In genomic region chr10:61135276-61135721, GRCh38 we compare ENCODE assay signal across 11 cellular contexts.
DNase-seq lines count a peak whose midpoint lies in the region; ATAC-seq and TF ChIP-seq lines count a peak whose summit lies in the region.
"Had no signal": no experiment of that assay in that cellular context is flagged by ENCODE, and none has a peak within 500 bp of the region (broad histone marks: within the 10 kb centered on the region; RNA-seq: fewer than 3 reads in every experiment).

No MANE protein-coding gene starts in this region.

- no peak overlapping the region for H2AFZ ChIP-seq in neuronal stem cell (ENCODE audit: low read length)

- no peak overlapping the region for H3K27ac Mint-ChIP-seq in endodermal cell
- H3K27ac Mint-ChIP-seq: activated naive CD4-positive, alpha-beta T cell treated with anti-CD3 and anti-CD28 coated beads, Interleukin-2, amount 50 U/mL, for 24 hours; CD8-positive, alpha-beta T cell had no signal

- H3K36me3 ChIP-seq in endodermal cell (ENCODE audit: control insufficient read depth, insufficient read depth, low read length) = no peaks in the 10 kb centered on the region
- H3K36me3 ChIP-seq in neuronal stem cell (replicated peaks in 1 of 2; ENCODE audit: control insufficient read depth in 2 of 2, insufficient read depth in 2 of 2, low read length in 2 of 2) = no peaks in the 10 kb centered on the region
- H3K36me3 ChIP-seq in HAP-1 (replicated peaks) = no peaks in the 10 kb centered on the region

- no peak overlapping the region for H3K4me3 Mint-ChIP-seq in endodermal cell
- H3K4me3 Mint-ChIP-seq: activated naive CD4-positive, alpha-beta T cell treated with anti-CD3 and anti-CD28 coated beads, Interleukin-2, amount 50 U/mL, for 24 hours; CD8-positive, alpha-beta T cell; H9 had no signal

- no peak overlapping the region for H3K18ac ChIP-seq in neuronal stem cell (ENCODE audit: low read length)

- H3K9me3 Mint-ChIP-seq in endodermal cell = peaks cover 15% of the 10 kb centered on the region
- H3K9me3 Mint-ChIP-seq: activated naive CD4-positive, alpha-beta T cell treated with anti-CD3 and anti-CD28 coated beads, Interleukin-2, amount 50 U/mL, for 24 hours; CD8-positive, alpha-beta T cell had no signal

- no peak overlapping the region for H3K4ac ChIP-seq in neuronal stem cell (ENCODE audit: low read length)

- H3K9ac ChIP-seq in endodermal cell (ENCODE audit: extremely low read depth, low read length, poor library complexity, severe bottlenecking) (no peak overlapping the region), neuronal stem cell (ENCODE audit: low read depth, low read length, poor library complexity) (no peak overlapping the region)

- H3K27ac ChIP-seq in endodermal cell (ENCODE audit: low read depth, low read length) = no peak overlapping the region
- no peak overlapping the region for H3K27ac ChIP-seq in neuronal stem cell (replicated peaks; ENCODE audit: low read length)

- no peak overlapping the region for H2AK5ac ChIP-seq in neuronal stem cell (ENCODE audit: low read depth, low read length)

- DNase-seq in endodermal cell (peak; percentile 56), HK-2 (ENCODE audit: unreplicated experiment) (no peak), DMS79 (lab: John Stamatoyannopoulos, UW) (no peak), neuronal stem cell (ENCODE audit: low spot score) (no peak), HAP-1 (ENCODE audit: low spot score in 2 of 2) (no peak)
- DNase-seq: CD8-positive, alpha-beta T cell; H9 had no signal

- H3K27me3 ChIP-seq in endodermal cell (ENCODE audit: control insufficient read depth, insufficient read depth, low read length, poor library complexity, severe bottlenecking) = no peaks in the 10 kb centered on the region
- no peaks in the 10 kb centered on the region for H3K27me3 ChIP-seq in neuronal stem cell (ENCODE audit: control insufficient read depth in 3 of 3, insufficient read depth in 3 of 3, low read depth in 1 of 3, low read length in 3 of 3)
- H3K27me3 ChIP-seq in HAP-1 (ENCODE audit: low read depth) = no peaks in the 10 kb centered on the region

- no peak overlapping the region for H2BK120ac ChIP-seq in neuronal stem cell (ENCODE audit: low read depth, low read length)

- no peak overlapping the region for H3K14ac ChIP-seq in neuronal stem cell (ENCODE audit: low read length)

- H4K91ac ChIP-seq in neuronal stem cell (ENCODE audit: low read depth, low read length, poor library complexity) = no peak overlapping the region

- no peak overlapping the region for H4K8ac ChIP-seq in neuronal stem cell (ENCODE audit: low read depth, low read length)

- H3K9me3 ChIP-seq in endodermal cell (ENCODE audit: control insufficient read depth, low read length) (peaks cover 8% of the 10 kb centered on the region), neuronal stem cell (replicated peaks in 1 of 2; ENCODE audit: control insufficient read depth in 2 of 2, insufficient read depth in 1 of 2, low read depth in 1 of 2, low read length in 2 of 2) (peaks cover 0 to 3% of the 10 kb centered on the region in 2 donors), HAP-1 (no peaks in the 10 kb centered on the region)

- no peaks in the 10 kb centered on the region for H3K27me3 Mint-ChIP-seq in endodermal cell (ENCODE audit: insufficient read depth)
- H3K27me3 Mint-ChIP-seq: activated naive CD4-positive, alpha-beta T cell treated with anti-CD3 and anti-CD28 coated beads, Interleukin-2, amount 50 U/mL, for 24 hours had no signal

- in situ Hi-C loops in HAP-1 (cut with MboI; ENCODE audit: low sequenced_read_pairs) = loop anchor here (25.0 kb wide), 1 partner anchor 152 kb away; no protein-coding TSS in a partner anchor

- H3K4me3 ChIP-seq in endodermal cell (ENCODE audit: low read length) (no peak overlapping the region), neuronal stem cell (ENCODE audit: low read length in 2 of 2) (no peak overlapping the region), HAP-1 (no peak overlapping the region)

- no peak overlapping the region for H2BK5ac ChIP-seq in neuronal stem cell (ENCODE audit: low read length)

- H3K36me3 Mint-ChIP-seq in endodermal cell (ENCODE audit: low read depth) = peaks cover 4% of the 10 kb centered on the region
- H3K36me3 Mint-ChIP-seq: activated naive CD4-positive, alpha-beta T cell treated with anti-CD3 and anti-CD28 coated beads, Interleukin-2, amount 50 U/mL, for 24 hours; CD8-positive, alpha-beta T cell had no signal

- no peaks in the 10 kb centered on the region for H3K79me1 ChIP-seq in neuronal stem cell (ENCODE audit: low read depth, low read length)

- TF ChIP-seq CTCF in endodermal cell (conservative IDR thresholded peaks at IDR 0.05) = no peak

- no peak overlapping the region for H2BK15ac ChIP-seq in neuronal stem cell (ENCODE audit: low read length)

- H2BK12ac ChIP-seq in neuronal stem cell (ENCODE audit: low read length) = no peak overlapping the region

- H3K4me2 ChIP-seq in neuronal stem cell (ENCODE audit: insufficient read depth, low read length, poor library complexity, severe bottlenecking) = no peak overlapping the region

- no peak overlapping the region for H3K23ac ChIP-seq in neuronal stem cell (ENCODE audit: low read depth, low read length, poor library complexity)

- H3K4me1 ChIP-seq in endodermal cell (ENCODE audit: control insufficient read depth, insufficient read depth, low read length) (peaks cover 5% of the 10 kb centered on the region), neuronal stem cell (ENCODE audit: control insufficient read depth in 2 of 2, insufficient read depth in 1 of 2, low read depth in 1 of 2, low read length in 2 of 2) (peaks cover 0 to 2% of the 10 kb centered on the region in 2 donors), HAP-1 (peaks cover 20% of the 10 kb centered on the region)

- WGBS in endodermal cell (ENCODE audit: insufficient coverage in 1 of 2, insufficient read length in 1 of 2), 2 experiments = 74 to 80% methylated on average over 1 to 3 of the region's 3 CpGs
- no CpG with 5 or more reads among the region's 3 CpGs for WGBS in neuronal stem cell (ENCODE audit: extremely low coverage in 2 of 2, insufficient read length in 2 of 2, insufficient replicate concordance in 1 of 2), 2 donors

- H3K4me1 Mint-ChIP-seq in endodermal cell = peaks cover 36% of the 10 kb centered on the region
- H3K4me1 Mint-ChIP-seq: activated naive CD4-positive, alpha-beta T cell treated with anti-CD3 and anti-CD28 coated beads, Interleukin-2, amount 50 U/mL, for 24 hours had no signal

- ATAC-seq in GM18520 (IDR thresholded peaks at IDR 0.05; ENCODE audit: unreplicated experiment) (peak; percentile 97), GM21576 (IDR thresholded peaks at IDR 0.05; ENCODE audit: unreplicated experiment) (peak; percentile 95), HG03175 (IDR thresholded peaks at IDR 0.05; ENCODE audit: unreplicated experiment) (peak; percentile 83)
- ATAC-seq: CD8-positive, alpha-beta T cell had no signal
